ENCODE assay signal across 1 cellular context in genomic region chr4:74190919-74191397, GRCh38.
A peak's percentile ranks its signal among the peaks of the same experiment; 100 is the strongest.
TF ChIP-seq lines count a peak whose summit lies in the region.

No MANE protein-coding gene starts in this region.

TF ChIP-seq in HepG2, 621 proteins besides CTCF, POLR2A, EP300 and RAD21 (continued from another document and continues in another):
- TF ChIP-seq HNRNPL (IDR thresholded peaks at IDR 0.05; ENCODE audit: low read depth, low read length) = no peak
- no peak for TF ChIP-seq MAFF (IDR thresholded peaks at IDR 0.05; ENCODE audit: low read depth, low read length)
- peak; percentile 78; the same call in 1 of the 2 replicates for TF ChIP-seq FOXJ3 (CRISPR knock-in tag; IDR thresholded peaks at IDR 0.05; ENCODE audit: borderline replicate concordance)
- TF ChIP-seq ZBTB10 (CRISPR knock-in tag; IDR thresholded peaks at IDR 0.05; ENCODE audit: borderline replicate concordance) = no peak
- TF ChIP-seq, protein P1, sequence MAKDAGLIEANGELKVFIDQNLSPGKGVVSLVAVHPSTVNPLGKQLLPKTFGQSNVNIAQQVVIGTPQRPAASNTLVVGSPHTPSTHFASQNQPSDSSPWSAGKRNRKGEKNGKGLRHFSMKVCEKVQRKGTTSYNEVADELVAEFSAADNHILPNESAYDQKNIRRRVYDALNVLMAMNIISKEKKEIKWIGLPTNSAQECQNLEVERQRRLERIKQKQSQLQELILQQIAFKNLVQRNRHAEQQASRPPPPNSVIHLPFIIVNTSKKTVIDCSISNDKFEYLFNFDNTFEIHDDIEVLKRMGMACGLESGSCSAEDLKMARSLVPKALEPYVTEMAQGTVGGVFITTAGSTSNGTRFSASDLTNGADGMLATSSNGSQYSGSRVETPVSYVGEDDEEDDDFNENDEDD (CRISPR knock-in tag; IDR thresholded peaks at IDR 0.05; ENCODE audit: borderline replicate concordance) = no peak
- TF ChIP-seq ATRX (CRISPR knock-in tag; IDR thresholded peaks at IDR 0.05; ENCODE audit: borderline replicate concordance) = no peak
- TF ChIP-seq, protein P2, sequence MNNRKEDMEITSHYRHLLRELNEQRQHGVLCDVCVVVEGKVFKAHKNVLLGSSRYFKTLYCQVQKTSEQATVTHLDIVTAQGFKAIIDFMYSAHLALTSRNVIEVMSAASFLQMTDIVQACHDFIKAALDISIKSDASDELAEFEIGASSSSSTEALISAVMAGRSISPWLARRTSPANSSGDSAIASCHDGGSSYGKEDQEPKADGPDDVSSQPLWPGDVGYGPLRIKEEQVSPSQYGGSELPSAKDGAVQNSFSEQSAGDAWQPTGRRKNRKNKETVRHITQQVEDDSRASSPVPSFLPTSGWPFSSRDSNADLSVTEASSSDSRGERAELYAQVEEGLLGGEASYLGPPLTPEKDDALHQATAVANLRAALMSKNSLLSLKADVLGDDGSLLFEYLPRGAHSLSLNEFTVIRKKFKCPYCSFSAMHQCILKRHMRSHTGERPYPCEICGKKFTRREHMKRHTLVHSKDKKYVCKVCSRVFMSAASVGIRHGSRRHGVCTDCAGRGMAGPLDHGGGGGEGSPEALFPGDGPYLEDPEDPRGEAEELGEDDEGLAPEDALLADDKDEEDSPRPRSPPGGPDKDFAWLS (CRISPR knock-in tag; IDR thresholded peaks at IDR 0.05; ENCODE audit: borderline replicate concordance) = no peak
- TF ChIP-seq, protein P3, sequence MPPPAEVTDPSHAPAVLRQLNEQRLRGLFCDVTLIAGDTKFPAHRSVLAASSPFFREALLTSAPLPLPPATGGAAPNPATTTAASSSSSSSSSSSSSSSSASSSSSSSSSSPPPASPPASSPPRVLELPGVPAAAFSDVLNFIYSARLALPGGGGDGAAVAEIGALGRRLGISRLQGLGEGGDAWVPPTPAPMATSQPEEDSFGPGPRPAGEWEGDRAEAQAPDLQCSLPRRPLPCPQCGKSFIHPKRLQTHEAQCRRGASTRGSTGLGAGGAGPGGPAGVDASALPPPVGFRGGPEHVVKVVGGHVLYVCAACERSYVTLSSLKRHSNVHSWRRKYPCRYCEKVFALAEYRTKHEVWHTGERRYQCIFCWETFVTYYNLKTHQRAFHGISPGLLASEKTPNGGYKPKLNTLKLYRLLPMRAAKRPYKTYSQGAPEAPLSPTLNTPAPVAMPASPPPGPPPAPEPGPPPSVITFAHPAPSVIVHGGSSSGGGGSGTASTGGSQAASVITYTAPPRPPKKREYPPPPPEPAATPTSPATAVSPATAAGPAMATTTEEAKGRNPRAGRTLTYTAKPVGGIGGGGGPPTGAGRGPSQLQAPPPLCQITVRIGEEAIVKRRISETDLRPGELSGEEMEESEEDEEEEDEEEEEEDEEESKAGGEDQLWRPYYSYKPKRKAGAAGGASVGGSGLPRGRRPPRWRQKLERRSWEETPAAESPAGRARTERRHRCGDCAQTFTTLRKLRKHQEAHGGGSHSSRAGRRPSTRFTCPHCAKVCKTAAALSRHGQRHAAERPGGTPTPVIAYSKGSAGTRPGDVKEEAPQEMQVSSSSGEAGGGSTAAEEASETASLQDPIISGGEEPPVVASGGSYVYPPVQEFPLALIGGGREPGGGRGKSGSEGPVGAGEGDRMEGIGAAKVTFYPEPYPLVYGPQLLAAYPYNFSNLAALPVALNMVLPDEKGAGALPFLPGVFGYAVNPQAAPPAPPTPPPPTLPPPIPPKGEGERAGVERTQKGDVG (CRISPR knock-in tag; IDR thresholded peaks at IDR 0.05; ENCODE audit: borderline replicate concordance) = no peak
- TF ChIP-seq, protein P4, sequence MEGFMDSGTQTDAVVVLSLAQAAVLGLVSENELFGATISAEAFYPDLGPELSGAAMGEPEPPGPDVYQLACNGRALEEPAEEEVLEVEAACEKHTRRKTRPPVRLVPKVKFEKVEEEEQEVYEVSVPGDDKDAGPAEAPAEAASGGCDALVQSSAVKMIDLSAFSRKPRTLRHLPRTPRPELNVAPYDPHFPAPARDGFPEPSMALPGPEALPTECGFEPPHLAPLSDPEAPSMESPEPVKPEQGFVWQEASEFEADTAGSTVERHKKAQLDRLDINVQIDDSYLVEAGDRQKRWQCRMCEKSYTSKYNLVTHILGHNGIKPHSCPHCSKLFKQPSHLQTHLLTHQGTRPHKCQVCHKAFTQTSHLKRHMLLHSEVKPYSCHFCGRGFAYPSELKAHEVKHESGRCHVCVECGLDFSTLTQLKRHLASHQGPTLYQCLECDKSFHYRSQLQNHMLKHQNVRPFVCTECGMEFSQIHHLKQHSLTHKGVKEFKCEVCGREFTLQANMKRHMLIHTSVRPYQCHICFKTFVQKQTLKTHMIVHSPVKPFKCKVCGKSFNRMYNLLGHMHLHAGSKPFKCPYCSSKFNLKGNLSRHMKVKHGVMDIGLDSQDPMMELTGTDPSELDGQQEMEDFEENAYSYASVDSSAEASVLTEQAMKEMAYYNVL (CRISPR knock-in tag; IDR thresholded peaks at IDR 0.05; ENCODE audit: borderline replicate concordance) = no peak
- TF ChIP-seq TP53 (CRISPR knock-in tag; conservative IDR thresholded peaks at IDR 0.05) = no peak
- no peak for TF ChIP-seq SIN3A (IDR thresholded peaks at IDR 0.05; ENCODE audit: borderline replicate concordance, low read depth, low read length)
- TF ChIP-seq HNF4A (CRISPR knock-in tag; IDR thresholded peaks at IDR 0.05) = peak; percentile 68
- TF ChIP-seq DRAP1 (CRISPR knock-in tag; IDR thresholded peaks at IDR 0.05) = no peak
- no peak for TF ChIP-seq ZNF746 (CRISPR knock-in tag; IDR thresholded peaks at IDR 0.05)
- TF ChIP-seq ZNF766 (CRISPR knock-in tag; IDR thresholded peaks at IDR 0.05; ENCODE audit: borderline replicate concordance) = no peak
- no peak for TF ChIP-seq XBP1 (CRISPR knock-in tag; IDR thresholded peaks at IDR 0.05)
- TF ChIP-seq GABPA (IDR thresholded peaks at IDR 0.05; ENCODE audit: low read depth, low read length) = no peak
- TF ChIP-seq GABPA (CRISPR knock-in tag; IDR thresholded peaks at IDR 0.05; ENCODE audit: low read depth) = 0 out of 2 replicates have a peak, but pooled peaks have one; percentile 19
- peak; percentile 80 for TF ChIP-seq POGZ (CRISPR knock-in tag; IDR thresholded peaks at IDR 0.05)
- TF ChIP-seq U2AF1 (optimal IDR thresholded peaks at IDR 0.05; ENCODE audit: low read depth, low read length) = no peak
- TF ChIP-seq, protein P5, sequence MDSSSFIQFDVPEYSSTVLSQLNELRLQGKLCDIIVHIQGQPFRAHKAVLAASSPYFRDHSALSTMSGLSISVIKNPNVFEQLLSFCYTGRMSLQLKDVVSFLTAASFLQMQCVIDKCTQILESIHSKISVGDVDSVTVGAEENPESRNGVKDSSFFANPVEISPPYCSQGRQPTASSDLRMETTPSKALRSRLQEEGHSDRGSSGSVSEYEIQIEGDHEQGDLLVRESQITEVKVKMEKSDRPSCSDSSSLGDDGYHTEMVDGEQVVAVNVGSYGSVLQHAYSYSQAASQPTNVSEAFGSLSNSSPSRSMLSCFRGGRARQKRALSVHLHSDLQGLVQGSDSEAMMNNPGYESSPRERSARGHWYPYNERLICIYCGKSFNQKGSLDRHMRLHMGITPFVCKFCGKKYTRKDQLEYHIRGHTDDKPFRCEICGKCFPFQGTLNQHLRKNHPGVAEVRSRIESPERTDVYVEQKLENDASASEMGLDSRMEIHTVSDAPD (CRISPR knock-in tag; IDR thresholded peaks at IDR 0.05) = no peak
- no peak for TF ChIP-seq ZNF34 (CRISPR knock-in tag; IDR thresholded peaks at IDR 0.05; ENCODE audit: borderline replicate concordance)
- TF ChIP-seq, protein P6, sequence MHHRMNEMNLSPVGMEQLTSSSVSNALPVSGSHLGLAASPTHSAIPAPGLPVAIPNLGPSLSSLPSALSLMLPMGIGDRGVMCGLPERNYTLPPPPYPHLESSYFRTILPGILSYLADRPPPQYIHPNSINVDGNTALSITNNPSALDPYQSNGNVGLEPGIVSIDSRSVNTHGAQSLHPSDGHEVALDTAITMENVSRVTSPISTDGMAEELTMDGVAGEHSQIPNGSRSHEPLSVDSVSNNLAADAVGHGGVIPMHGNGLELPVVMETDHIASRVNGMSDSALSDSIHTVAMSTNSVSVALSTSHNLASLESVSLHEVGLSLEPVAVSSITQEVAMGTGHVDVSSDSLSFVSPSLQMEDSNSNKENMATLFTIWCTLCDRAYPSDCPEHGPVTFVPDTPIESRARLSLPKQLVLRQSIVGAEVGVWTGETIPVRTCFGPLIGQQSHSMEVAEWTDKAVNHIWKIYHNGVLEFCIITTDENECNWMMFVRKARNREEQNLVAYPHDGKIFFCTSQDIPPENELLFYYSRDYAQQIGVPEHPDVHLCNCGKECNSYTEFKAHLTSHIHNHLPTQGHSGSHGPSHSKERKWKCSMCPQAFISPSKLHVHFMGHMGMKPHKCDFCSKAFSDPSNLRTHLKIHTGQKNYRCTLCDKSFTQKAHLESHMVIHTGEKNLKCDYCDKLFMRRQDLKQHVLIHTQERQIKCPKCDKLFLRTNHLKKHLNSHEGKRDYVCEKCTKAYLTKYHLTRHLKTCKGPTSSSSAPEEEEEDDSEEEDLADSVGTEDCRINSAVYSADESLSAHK (CRISPR knock-in tag; IDR thresholded peaks at IDR 0.05; ENCODE audit: borderline replicate concordance) = no peak
- no peak for TF ChIP-seq SRSF9 (IDR thresholded peaks at IDR 0.05; ENCODE audit: borderline replicate concordance, insufficient read depth, low read depth, low read length, poor library complexity, severe bottlenecking)
- TF ChIP-seq ZNF747 (CRISPR knock-in tag; IDR thresholded peaks at IDR 0.05; ENCODE audit: borderline replicate concordance) = no peak
- TF ChIP-seq, protein P7, sequence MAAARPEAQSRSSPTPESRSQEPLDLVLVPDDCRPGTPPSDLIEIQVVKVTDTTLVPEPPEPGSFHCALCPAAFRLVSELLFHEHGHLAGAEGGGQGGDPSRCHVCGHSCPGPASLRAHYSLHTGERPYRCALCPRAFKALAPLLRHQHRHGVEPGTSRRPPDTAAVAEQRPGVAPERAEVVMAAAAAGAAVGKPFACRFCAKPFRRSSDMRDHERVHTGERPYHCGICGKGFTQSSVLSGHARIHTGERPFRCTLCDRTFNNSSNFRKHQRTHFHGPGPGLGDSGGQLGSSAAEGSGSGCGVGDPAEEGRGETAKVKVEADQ (CRISPR knock-in tag; IDR thresholded peaks at IDR 0.05; ENCODE audit: borderline replicate concordance) = no peak
- TF ChIP-seq MED1 (CRISPR knock-in tag; IDR thresholded peaks at IDR 0.05) = peak; percentile 67
- TF ChIP-seq ZNF615 (CRISPR knock-in tag; IDR thresholded peaks at IDR 0.05; ENCODE audit: borderline replicate concordance) = no peak
- no peak for TF ChIP-seq ZNF432 (CRISPR knock-in tag; IDR thresholded peaks at IDR 0.05; ENCODE audit: borderline replicate concordance)
- no peak for TF ChIP-seq SMAD3 (CRISPR knock-in tag; IDR thresholded peaks at IDR 0.05)
- TF ChIP-seq, protein P8, sequence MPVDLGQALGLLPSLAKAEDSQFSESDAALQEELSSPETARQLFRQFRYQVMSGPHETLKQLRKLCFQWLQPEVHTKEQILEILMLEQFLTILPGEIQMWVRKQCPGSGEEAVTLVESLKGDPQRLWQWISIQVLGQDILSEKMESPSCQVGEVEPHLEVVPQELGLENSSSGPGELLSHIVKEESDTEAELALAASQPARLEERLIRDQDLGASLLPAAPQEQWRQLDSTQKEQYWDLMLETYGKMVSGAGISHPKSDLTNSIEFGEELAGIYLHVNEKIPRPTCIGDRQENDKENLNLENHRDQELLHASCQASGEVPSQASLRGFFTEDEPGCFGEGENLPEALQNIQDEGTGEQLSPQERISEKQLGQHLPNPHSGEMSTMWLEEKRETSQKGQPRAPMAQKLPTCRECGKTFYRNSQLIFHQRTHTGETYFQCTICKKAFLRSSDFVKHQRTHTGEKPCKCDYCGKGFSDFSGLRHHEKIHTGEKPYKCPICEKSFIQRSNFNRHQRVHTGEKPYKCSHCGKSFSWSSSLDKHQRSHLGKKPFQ (CRISPR knock-in tag; IDR thresholded peaks at IDR 0.05; ENCODE audit: insufficient replicate concordance) = no peak
- TF ChIP-seq KLF12 (CRISPR knock-in tag; IDR thresholded peaks at IDR 0.05; ENCODE audit: borderline replicate concordance) = no peak
- TF ChIP-seq SP2 (CRISPR knock-in tag; IDR thresholded peaks at IDR 0.05) = no peak
- no peak for TF ChIP-seq MAF1 (CRISPR knock-in tag; IDR thresholded peaks at IDR 0.05; ENCODE audit: borderline replicate concordance)
- no peak for TF ChIP-seq ZBTB1 (CRISPR knock-in tag; IDR thresholded peaks at IDR 0.05; ENCODE audit: borderline replicate concordance)
- TF ChIP-seq TRIM22 (IDR thresholded peaks at IDR 0.05) = no peak
- no peak for TF ChIP-seq NR0B2 (CRISPR knock-in tag; IDR thresholded peaks at IDR 0.05)
- no peak for TF ChIP-seq ZNF660 (CRISPR knock-in tag; IDR thresholded peaks at IDR 0.05; ENCODE audit: borderline replicate concordance, low read depth)
- no peak for TF ChIP-seq ZNF335 (CRISPR knock-in tag; IDR thresholded peaks at IDR 0.05)
- TF ChIP-seq SALL2 (CRISPR knock-in tag; IDR thresholded peaks at IDR 0.05) = no peak
